8 cellular contexts compared by ENCODE assay signal in the genomic region with DNA sequence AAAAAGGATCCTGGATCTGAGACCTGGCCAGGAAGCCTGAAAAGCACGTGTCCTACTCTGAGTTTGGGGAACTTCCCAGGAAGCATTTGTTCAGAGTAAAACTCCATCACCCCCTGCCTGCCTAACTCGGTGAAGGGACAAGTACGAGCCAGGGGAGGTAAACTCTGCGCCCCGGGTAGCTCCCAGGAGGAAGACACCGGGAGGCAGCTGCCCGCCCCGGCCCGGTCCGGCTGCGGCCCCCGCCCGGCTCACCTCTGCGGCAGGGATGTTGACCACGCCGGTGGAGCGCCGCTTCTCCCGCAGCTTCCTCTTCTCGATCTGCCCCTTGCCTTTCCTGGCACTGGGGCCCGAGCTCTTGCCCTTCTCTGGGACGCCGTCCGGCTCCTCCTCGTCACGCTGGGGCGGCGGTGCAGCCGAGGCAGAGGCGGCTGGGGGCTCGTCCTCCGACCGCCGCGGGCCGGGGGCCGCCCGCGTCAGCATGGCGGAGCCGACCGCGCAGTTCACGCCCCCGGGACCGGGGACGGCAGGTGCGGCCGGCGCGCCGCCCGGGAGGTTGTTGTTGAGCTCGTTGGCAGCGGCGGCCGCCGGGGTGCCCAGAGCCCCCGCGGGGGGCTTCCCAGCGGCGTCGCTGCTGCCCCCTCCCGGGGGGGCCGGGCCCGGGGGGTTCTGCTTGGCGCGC. TPM values are rescaled to one million over a fixed set of nuclear protein-coding genes. Genes with fewer than 3 reads are reported as not detected.
DNase-seq lines count a peak whose midpoint lies in the region; ATAC-seq, FAIRE-seq and TF ChIP-seq lines count a peak whose summit lies in the region.

No MANE protein-coding gene starts in this region.

- H3K4me1 ChIP-seq in CD8-positive, alpha-beta memory T cell (ENCODE audit: insufficient read depth, low read length), result peaks cover 12% of the 10 kb centered on the region
- H3K4me1 ChIP-seq in OCI-LY3 (ENCODE audit: low read length) (peaks cover 37% of the 10 kb centered on the region), small intestine (ENCODE audit: control insufficient read depth in 2 of 2, insufficient read depth in 1 of 2, low read depth in 1 of 2, low read length in 1 of 2) (peaks cover 0 to 5% of the 10 kb centered on the region in 2 donors)

- DNase-seq in CD8-positive, alpha-beta memory T cell, result peak in 1 of 5 donors; percentile 20
- DNase-seq in MCF 10A (ENCODE audit: unreplicated experiment) (peak; percentile 79), islet precursor cell (peak; percentile 80), small intestine (peak; percentile 54), epidermal melanocyte (ENCODE audit: insufficient read length, low spot score) (no peak)

- no TSS peak for BruUV-seq in MCF 10A (replicated peaks; lab: Mats Ljungman, UMichigan)

- H3K4me3 Mint-ChIP-seq in CD8-positive, alpha-beta memory T cell, result peak overlapping the region; percentile 71 to 85 (median 78)
- peak overlapping the region; percentile 87 for H3K4me3 Mint-ChIP-seq in MCF 10A (ENCODE audit: unreplicated experiment)

- no peaks in the 10 kb centered on the region for H3K36me3 Mint-ChIP-seq in CD8-positive, alpha-beta memory T cell
- H3K36me3 Mint-ChIP-seq in MCF 10A (ENCODE audit: insufficient read depth, unreplicated experiment), result peaks cover 5% of the 10 kb centered on the region

- peak overlapping the region; percentile 79 for H3K4me2 ChIP-seq in OCI-LY3 (ENCODE audit: low read length)

- H3K36me3 ChIP-seq in CD8-positive, alpha-beta memory T cell (ENCODE audit: insufficient read depth, low read length), result no peaks in the 10 kb centered on the region
- H3K36me3 ChIP-seq in OCI-LY3 (replicated peaks; ENCODE audit: low read depth, low read length) (no peaks in the 10 kb centered on the region), small intestine (ENCODE audit: control insufficient read depth in 2 of 2, insufficient read depth in 2 of 2, low read length in 2 of 2) (no peaks in the 10 kb centered on the region)

- peaks cover 57% of the 10 kb centered on the region for H3K79me2 ChIP-seq in OCI-LY3 (ENCODE audit: low read length)

- POLR2A ChIA-PET in CD8-positive, alpha-beta memory T cell (lab: Charles Lee), result no interaction called here
- POLR2A ChIA-PET in MCF 10A (lab: Yijun Ruan, JAX), result interaction anchor here (0.6 to 11.0 kb wide), 25 partner anchors 10 to 505 kb away, joined by 3 to 103 read pairs (median 7); a partner anchor contains a TSS

- H3K27ac ChIP-seq in CD8-positive, alpha-beta memory T cell (ENCODE audit: low read depth, low read length), result no peak overlapping the region
- H3K27ac ChIP-seq in OCI-LY3 (ENCODE audit: low read length) (peak overlapping the region; percentile 71), small intestine (ENCODE audit: low read depth in 1 of 2, low read length in 1 of 2) (peak overlapping the region; percentile 86 to 89)

- intact Hi-C loops in MCF 10A (cut with micrococcal nuclease), result loop anchor here (1.0 to 5.0 kb wide), 7 partner anchors 52 to 578 kb away; no protein-coding TSS in a partner anchor

- H3K4me1 Mint-ChIP-seq in CD8-positive, alpha-beta memory T cell, result peaks cover 10 to 28% (median 25%) of the 10 kb centered on the region in 3 donors
- H3K4me1 Mint-ChIP-seq in MCF 10A (ENCODE audit: insufficient read depth, unreplicated experiment), result peaks cover 43% of the 10 kb centered on the region

- H3K4me3 ChIP-seq in CD8-positive, alpha-beta memory T cell (ENCODE audit: low read length), result peak overlapping the region; percentile 45
- H3K4me3 ChIP-seq in OCI-LY3 (ENCODE audit: low read length) (peak overlapping the region; percentile 82), small intestine (ENCODE audit: low read depth in 1 of 2, low read length in 2 of 2) (peak overlapping the region; percentile 90 to 97)

- peaks cover 14% of the 10 kb centered on the region for H3K27me3 ChIP-seq in CD8-positive, alpha-beta memory T cell (ENCODE audit: insufficient read depth, low read length, poor library complexity, severe bottlenecking)
- H3K27me3 ChIP-seq in OCI-LY3 (ENCODE audit: low read depth, low read length), result peaks cover 17% of the 10 kb centered on the region
- H3K27me3 ChIP-seq in small intestine (ENCODE audit: control insufficient read depth in 2 of 2, insufficient read depth in 2 of 2, low read length in 2 of 2), result no peaks in the 10 kb centered on the region

- H2AFZ ChIP-seq in OCI-LY3 (ENCODE audit: low read depth, low read length), result peak overlapping the region; percentile 47; the same call in 1 of the 2 replicates

- peaks cover 18% of the 10 kb centered on the region for H4K20me1 ChIP-seq in OCI-LY3 (ENCODE audit: insufficient read depth, low read length)

- TF ChIP-seq CTCF in OCI-LY3 (IDR thresholded peaks at IDR 0.05; ENCODE audit: low read depth, low read length), result 0 out of 2 replicates have a peak, but pooled peaks have one; percentile 14
- TF ChIP-seq CTCF in MCF 10A (IDR thresholded peaks at IDR 0.05; ENCODE audit: unreplicated experiment), result no peak

- H3K9ac ChIP-seq in OCI-LY3 (ENCODE audit: low read length), result peak overlapping the region; percentile 73

- no peak overlapping the region for H3K27ac Mint-ChIP-seq in CD8-positive, alpha-beta memory T cell
- H3K27ac Mint-ChIP-seq in MCF 10A (ENCODE audit: low read depth, unreplicated experiment), result peak overlapping the region; percentile 96

- CTCF ChIA-PET in CD8-positive, alpha-beta memory T cell (lab: Charles Lee), result no interaction called here
- CTCF ChIA-PET in MCF 10A (lab: Yijun Ruan, JAX), result interaction anchor here (0.6 to 4.8 kb wide), 13 partner anchors 9 to 270 kb away, joined by 3 to 18 read pairs (median 6); no protein-coding TSS in a partner anchor

- H3K27me3 Mint-ChIP-seq in CD8-positive, alpha-beta memory T cell, result peaks cover 42 to 68% of the 10 kb centered on the region in 2 donors
- no peaks in the 10 kb centered on the region for H3K27me3 Mint-ChIP-seq in MCF 10A (ENCODE audit: insufficient read depth, unreplicated experiment)

- H3K9me3 ChIP-seq in CD8-positive, alpha-beta memory T cell (ENCODE audit: low read length), result no peaks in the 10 kb centered on the region
- H3K9me3 ChIP-seq in OCI-LY3 (ENCODE audit: insufficient read depth, low read length), result no peaks in the 10 kb centered on the region
- no peaks in the 10 kb centered on the region for H3K9me3 ChIP-seq in small intestine (ENCODE audit: control insufficient read depth, low read depth)

- ATAC-seq in GM18868 (IDR thresholded peaks at IDR 0.05; ENCODE audit: unreplicated experiment) (peak; percentile 20), HG03025 (IDR thresholded peaks at IDR 0.05; ENCODE audit: low FRiP score, unreplicated experiment) (peak; percentile 25)

- H3K9me3 Mint-ChIP-seq in CD8-positive, alpha-beta memory T cell, result peaks cover 0 to 2% (median 0%) of the 10 kb centered on the region in 5 donors
- no peaks in the 10 kb centered on the region for H3K9me3 Mint-ChIP-seq in MCF 10A (ENCODE audit: unreplicated experiment)

- WGBS in small intestine, 3 donors, result 1 to 2% (median 2%) methylated on average over 29 to 68 of the region's 68 CpGs

- no peak for FAIRE-seq in small intestine (lab: Jason Lieb, UNC)

RNA-seq across cellular contexts. Expression of a gene that starts 1.1 kb away (rescaled TPM):
- 1 to 10 TPM; 2.3 to 2.4 TPM for total RNA-seq in CD8-positive, alpha-beta memory T cell
- 2.9 TPM for polyA plus RNA-seq in CD8-positive, alpha-beta memory T cell
- total RNA-seq in MCF 10A (2022), result 248 and 330 TPM in 2 replicates
- polyA plus RNA-seq in small intestine, result 10 to 100 TPM; 14.2 to 19.2 (median 19.2) TPM

Comparison
In these comparisons a context has a peak if more than half of its experiments do, and no peak if none do; other contexts are left out.
1. RNA of a gene that starts 1.1 kb away (total RNA-seq): 248 to 330 TPM in MCF 10A; 2.3 to 2.4 TPM in CD8-positive, alpha-beta memory T cell; every median in the first group is over 10 times any median in the second.
2. Peak in every context shown above with its lines, with median percentiles within 50 percentile points of each other: H3K4me3 ChIP-seq.